In genomic region chr3:197186887-197187588, GRCh38 we compare ENCODE assay signal across 8 cellular contexts.
DNase-seq lines count a peak whose midpoint lies in the region; ATAC-seq and FAIRE-seq lines count a peak whose summit lies in the region.

No MANE protein-coding gene starts in this region.

- no peak overlapping the region for H3K27ac ChIP-seq in mesendoderm (ENCODE audit: low read depth, low read length)

- H3K4me1 Mint-ChIP-seq in effector memory CD8-positive, alpha-beta T cell (ENCODE audit: low read depth in 2 of 2): peaks cover 3 to 16% of the 10 kb centered on the region in 2 donors

- peaks cover 3% of the 10 kb centered on the region for H3K79me2 ChIP-seq in mesendoderm (ENCODE audit: control insufficient read depth, insufficient read depth, low read length)

- peaks cover 5% of the 10 kb centered on the region for H3K4me1 ChIP-seq in mesendoderm (ENCODE audit: control insufficient read depth, low read depth, low read length)

- no peak overlapping the region for H2AK5ac ChIP-seq in mesendoderm (ENCODE audit: low read length)

- FAIRE-seq in GM19239 (lab: Jason Lieb, UNC): peak; percentile 88

- no peak overlapping the region for H3K4me3 ChIP-seq in mesendoderm (ENCODE audit: low read length)

- no peak overlapping the region for H2BK120ac ChIP-seq in mesendoderm (ENCODE audit: low read depth, low read length)

- no peaks in the 10 kb centered on the region for H3K36me3 Mint-ChIP-seq in effector memory CD8-positive, alpha-beta T cell (ENCODE audit: insufficient read depth)

- peak; percentile 78 for ATAC-seq in effector memory CD8-positive, alpha-beta T cell (replicated peaks)
- ATAC-seq in HG02623 (IDR thresholded peaks at IDR 0.05; ENCODE audit: unreplicated experiment): no peak

- H3K79me1 ChIP-seq in mesendoderm (ENCODE audit: low read length): peaks cover 8% of the 10 kb centered on the region

- H3K23ac ChIP-seq in mesendoderm (ENCODE audit: low read length): no peak overlapping the region

- H2BK5ac ChIP-seq in mesendoderm (ENCODE audit: low read length): no peak overlapping the region

- H3K18ac ChIP-seq in mesendoderm (ENCODE audit: low read length): no peak overlapping the region

- no peak overlapping the region for H3K4ac ChIP-seq in mesendoderm (ENCODE audit: low read depth, low read length)

- no peak overlapping the region for H2BK15ac ChIP-seq in mesendoderm (replicated peaks; ENCODE audit: low read depth)

- no peak overlapping the region for H3K4me2 ChIP-seq in mesendoderm (ENCODE audit: low read length)

- DNase-seq in DMS 273 treated with DMSO at 0.1 percent for 48 hours (lab: John Stamatoyannopoulos, UW): peak; percentile 62
- peak; percentile 9 for DNase-seq in GM19239 (ENCODE audit: insufficient read length, low spot score)
- DNase-seq in NCI-H1048 (lab: John Stamatoyannopoulos, UW): peak; percentile 6
- peak; percentile 20 to 37 for DNase-seq in SHP77 (lab: John Stamatoyannopoulos, UW)
- peak; percentile 6 to 12 (median 8) for DNase-seq in effector memory CD8-positive, alpha-beta T cell
- DNase-seq in mesendoderm: peak; percentile 73
- no peak for DNase-seq in stimulated activated CD4-positive, alpha-beta T cell treated with anti-CD3 and anti-CD28 coated beads, Interleukin-2, amount 100 ng/mL, for 48 hours

- H3K36me3 ChIP-seq in mesendoderm (ENCODE audit: control insufficient read depth, insufficient read depth, low read length): no peaks in the 10 kb centered on the region

- H3K9me3 Mint-ChIP-seq in effector memory CD8-positive, alpha-beta T cell: no peaks in the 10 kb centered on the region

- no peak overlapping the region for H3K56ac ChIP-seq in mesendoderm (ENCODE audit: low read length)

- no peaks in the 10 kb centered on the region for H3K27me3 Mint-ChIP-seq in effector memory CD8-positive, alpha-beta T cell

- H4K5ac ChIP-seq in mesendoderm (ENCODE audit: low read length): no peak overlapping the region

- no peak overlapping the region for H3K27ac Mint-ChIP-seq in effector memory CD8-positive, alpha-beta T cell

- H3K4me3 Mint-ChIP-seq in effector memory CD8-positive, alpha-beta T cell: no peak overlapping the region

- H3K27me3 ChIP-seq in mesendoderm (ENCODE audit: insufficient read depth, low read length, poor library complexity): no peaks in the 10 kb centered on the region

- no peak overlapping the region for H3K9ac ChIP-seq in mesendoderm (ENCODE audit: low read length)

- no peak overlapping the region for H4K8ac ChIP-seq in mesendoderm (ENCODE audit: low read depth, low read length)

- WGBS in mesendoderm (ENCODE audit: extremely low coverage, insufficient coverage, low lambda C conversion rate): no CpG with 5 or more reads among the region's 1 CpG

Comparison
In these comparisons a context has a peak if more than half of its experiments do, and no peak if none do; other contexts are left out.
1. DNase-seq: peak in DMS 273 treated with DMSO at 0.1 percent for 48 hours (single experiment), GM19239 (single experiment), NCI-H1048 (single experiment), SHP77 (2 of 2), effector memory CD8-positive, alpha-beta T cell (3 of 3) and mesendoderm (single experiment); none in stimulated activated CD4-positive, alpha-beta T cell treated with anti-CD3 and anti-CD28 coated beads, Interleukin-2, amount 100 ng/mL, for 48 hours (0 of 2).